Comparison of ENCODE assay signal across 1 cellular context in genomic region chr17:34291721-34292348, GRCh38.
TF ChIP-seq lines count a peak whose summit lies in the region.

No MANE protein-coding gene starts in this region.

TF ChIP-seq in HEK293T, 16 proteins besides CTCF, POLR2A, EP300 and RAD21 (continued from another document):
- TF ChIP-seq FOXM1 (IDR thresholded peaks at IDR 0.05; ENCODE audit: borderline replicate concordance) (no peak), FOXK2 (IDR thresholded peaks at IDR 0.05) (no peak), SUZ12 (IDR thresholded peaks at IDR 0.05) (no peak)
TF ChIP-seq in HEK293T: peak in this region for 0.
